ENCODE assay signal across 30 cellular contexts in genomic region chr15:69318033-69318432, GRCh38. TPM values are rescaled to one million over a fixed set of nuclear protein-coding genes. Genes with fewer than 3 reads are reported as not detected.
"Had no signal": no experiment of that assay in that cellular context is flagged by ENCODE, and none has a peak within 500 bp of the region (broad histone marks: within the 10 kb centered on the region; RNA-seq: fewer than 3 reads in every experiment).

No MANE protein-coding gene starts in this region.

- H3K9me3 ChIP-seq: ascending aorta, esophagus muscularis mucosa, left ventricle myocardium inferior, testis, vagina had no signal

- H3K4me1 ChIP-seq: ascending aorta, esophagus muscularis mucosa, foreskin keratinocyte, left ventricle myocardium inferior, testis, vagina had no signal

- H3K27ac ChIP-seq: ascending aorta, brain microvascular endothelial cell, esophagus muscularis mucosa, foreskin keratinocyte, heart right ventricle, left ventricle myocardium inferior, testis, vagina, WERI-Rb-1 had no signal

- H3K27me3 ChIP-seq: ascending aorta, brain microvascular endothelial cell, esophagus muscularis mucosa, testis, vagina had no signal

- DNase-seq: activated CD4-positive, alpha-beta memory T cell treated with anti-CD3 and anti-CD28 coated beads for 36 hours; activated CD4-positive, alpha-beta T cell treated with anti-CD3 and anti-CD28 coated beads, Interleukin-2, amount 10 ng/mL, durations not matched to agents 24 days and 14 days; activated CD4-positive, CD25-positive, alpha-beta regulatory T cell treated with anti-CD3 and anti-CD28 coated beads, Interleukin-2, amount 50 U/mL, for 72 hours; activated CD8-positive, alpha-beta memory T cell treated with anti-CD3 and anti-CD28 coated beads, Interleukin-2, amount 50 U/mL, for 4 hours; activated gamma-delta T cell; activated naive CD4-positive, alpha-beta T cell treated with anti-CD3 and anti-CD28 coated beads, Interleukin-2, amount 10 ng/mL, durations not matched to agents 7 days and 5 days; activated naive CD8-positive, alpha-beta T cell treated with anti-CD3 and anti-CD28 coated beads, Interleukin-2, amount 10 ng/mL, durations not matched to agents 7 days and 5 days; activated T-cell treated with anti-CD3 and anti-CD28 coated beads, Interleukin-2, amount 50 U/mL, for 1 hour; brain microvascular endothelial cell; endodermal cell; foreskin keratinocyte; heart right ventricle; left ventricle myocardium inferior; naive B cell; stimulated activated CD4-positive, alpha-beta T cell treated with anti-CD3 and anti-CD28 coated beads, Interleukin-12 subunit alpha, Interleukin-12 subunit beta, amount 100 ng/mL, for 4 hours; stimulated activated CD4-positive, alpha-beta T cell treated with anti-CD3 and anti-CD28 coated beads, Interleukin-4, amount 100 ng/mL, for 1 hour; stimulated activated naive CD8-positive, alpha-beta T cell treated with anti-CD3 and anti-CD28 coated beads, Interleukin-15, Interleukin-2, amounts not matched to agents 100 U/mL and 50 U/mL, for 24 hours; T-helper 17 cell; T1000; testis; trophoblast cell; WERI-Rb-1 had no signal

- H3K36me3 Mint-ChIP-seq: activated CD4-positive, alpha-beta memory T cell treated with anti-CD3 and anti-CD28 coated beads for 36 hours; activated naive CD4-positive, alpha-beta T cell treated with anti-CD3 and anti-CD28 coated beads, Interleukin-2, amount 10 ng/mL, durations not matched to agents 7 days and 5 days; activated naive CD8-positive, alpha-beta T cell treated with anti-CD3 and anti-CD28 coated beads, Interleukin-2, amount 10 ng/mL, durations not matched to agents 7 days and 5 days; naive B cell had no signal

- H3K9me3 Mint-ChIP-seq: activated CD4-positive, alpha-beta memory T cell treated with anti-CD3 and anti-CD28 coated beads for 36 hours; activated CD4-positive, alpha-beta T cell treated with anti-CD3 and anti-CD28 coated beads, Interleukin-2, amount 10 ng/mL, durations not matched to agents 24 days and 14 days; activated naive CD4-positive, alpha-beta T cell treated with anti-CD3 and anti-CD28 coated beads, Interleukin-2, amount 10 ng/mL, durations not matched to agents 7 days and 5 days; activated naive CD8-positive, alpha-beta T cell treated with anti-CD3 and anti-CD28 coated beads, Interleukin-2, amount 10 ng/mL, durations not matched to agents 7 days and 5 days; activated T-helper 1 cell treated with anti-CD3 and anti-CD28 coated beads, Interleukin-12 subunit alpha, Interleukin-12 subunit beta, Interleukin-2, Interleukin-4 antibody, amounts not matched to agents 30 ng/mL and 10 ng/mL and 1 ng/mL, durations not matched to agents 14 hours and 24 hours and 36 hours; endodermal cell; naive B cell had no signal

- H3K27ac Mint-ChIP-seq: activated CD4-positive, alpha-beta memory T cell treated with anti-CD3 and anti-CD28 coated beads for 36 hours; activated CD4-positive, alpha-beta T cell treated with anti-CD3 and anti-CD28 coated beads, Interleukin-2, amount 10 ng/mL, durations not matched to agents 24 days and 14 days; activated naive CD4-positive, alpha-beta T cell treated with anti-CD3 and anti-CD28 coated beads, Interleukin-2, amount 10 ng/mL, durations not matched to agents 7 days and 5 days; activated naive CD8-positive, alpha-beta T cell treated with anti-CD3 and anti-CD28 coated beads, Interleukin-2, amount 10 ng/mL, durations not matched to agents 7 days and 5 days; activated T-helper 1 cell treated with anti-CD3 and anti-CD28 coated beads, Interleukin-12 subunit alpha, Interleukin-12 subunit beta, Interleukin-2, Interleukin-4 antibody, amounts not matched to agents 30 ng/mL and 10 ng/mL and 1 ng/mL, durations not matched to agents 14 hours and 24 hours and 36 hours; endodermal cell; T-helper 17 cell had no signal

- ATAC-seq: foreskin keratinocyte; heart right ventricle; sciatic nerve; stimulated activated naive CD8-positive, alpha-beta T cell treated with anti-CD3 and anti-CD28 coated beads, Interleukin-15, Interleukin-2, amounts not matched to agents 100 U/mL and 50 U/mL, for 24 hours; T-helper 17 cell had no signal

- H3K36me3 ChIP-seq: ascending aorta, brain microvascular endothelial cell, esophagus muscularis mucosa, heart right ventricle, left ventricle myocardium inferior, vagina, WERI-Rb-1 had no signal

- H3K4me3 ChIP-seq: ascending aorta, esophagus muscularis mucosa, heart right ventricle, left ventricle myocardium inferior, skin epidermis, testis, vagina had no signal

- H3K4me3 Mint-ChIP-seq: activated CD4-positive, alpha-beta memory T cell treated with anti-CD3 and anti-CD28 coated beads for 36 hours; activated CD4-positive, alpha-beta T cell treated with anti-CD3 and anti-CD28 coated beads, Interleukin-2, amount 10 ng/mL, durations not matched to agents 24 days and 14 days; activated naive CD4-positive, alpha-beta T cell treated with anti-CD3 and anti-CD28 coated beads, Interleukin-2, amount 10 ng/mL, durations not matched to agents 7 days and 5 days; activated naive CD8-positive, alpha-beta T cell treated with anti-CD3 and anti-CD28 coated beads, Interleukin-2, amount 10 ng/mL, durations not matched to agents 7 days and 5 days; activated T-helper 1 cell treated with anti-CD3 and anti-CD28 coated beads, Interleukin-12 subunit alpha, Interleukin-12 subunit beta, Interleukin-2, Interleukin-4 antibody, amounts not matched to agents 30 ng/mL and 10 ng/mL and 1 ng/mL, durations not matched to agents 14 hours and 24 hours and 36 hours; naive B cell; T-helper 17 cell had no signal

RNA-seq across cellular contexts. Expression of gene PAQR5, which starts 19.3 kb away (rescaled TPM):
- total RNA-seq: activated CD4-positive, alpha-beta T cell treated with anti-CD3 and anti-CD28 coated beads, Interleukin-2, amount 10 ng/mL, durations not matched to agents 24 days and 14 days; activated naive CD8-positive, alpha-beta T cell treated with anti-CD3 and anti-CD28 coated beads, Interleukin-2, amount 10 ng/mL, durations not matched to agents 7 days and 5 days; activated T-helper 1 cell treated with anti-CD3 and anti-CD28 coated beads, Interleukin-12 subunit alpha, Interleukin-12 subunit beta, Interleukin-2, Interleukin-4 antibody, amounts not matched to agents 30 ng/mL and 10 ng/mL and 1 ng/mL, durations not matched to agents 14 hours and 24 hours and 36 hours; glomerular endothelial cell; lung microvascular endothelial cell; T-helper 17 cell had no signal
- polyA plus RNA-seq: foreskin keratinocyte had no signal
